9 cellular contexts compared by ENCODE assay signal in the genomic region with DNA sequence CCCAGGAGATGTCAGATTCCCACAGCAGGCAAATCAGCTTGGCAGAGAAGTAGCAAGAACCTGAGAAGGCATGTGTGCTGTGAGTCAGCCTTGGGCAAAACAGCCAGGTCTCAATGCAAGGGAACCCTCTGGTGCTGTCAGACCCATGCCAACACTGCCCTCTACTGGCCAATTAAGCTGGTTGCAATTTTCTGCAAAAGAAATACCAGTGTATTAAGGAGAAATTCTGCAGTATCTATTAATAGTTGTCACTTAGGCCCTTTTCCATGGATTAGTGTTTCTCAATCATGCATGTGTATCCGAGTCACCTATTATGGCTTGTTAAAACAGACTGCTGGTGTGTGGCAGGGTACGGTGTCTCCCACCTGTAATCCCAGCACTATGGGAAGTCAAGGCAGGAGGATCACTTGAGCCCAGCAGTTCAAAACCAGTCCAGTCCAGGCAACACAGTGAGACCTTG. TPM values are rescaled to one million over a fixed set of nuclear protein-coding genes. Genes with fewer than 3 reads are reported as not detected.
DNase-seq lines count a peak whose midpoint lies in the region; ATAC-seq, FAIRE-seq and TF ChIP-seq lines count a peak whose summit lies in the region.
"Had no signal": no experiment of that assay in that cellular context is flagged by ENCODE, and none has a peak within 500 bp of the region (broad histone marks: within the 10 kb centered on the region; RNA-seq: fewer than 3 reads in every experiment).

No MANE protein-coding gene starts in this region.

- H3K79me2 ChIP-seq in HepG2 (ENCODE audit: insufficient read depth, low read length), result peaks cover 10% of the 10 kb centered on the region

- peak; percentile 90 for TF ChIP-seq RAD21 in HepG2 (CRISPR knock-in tag; IDR thresholded peaks at IDR 0.05)

- H3K4me3 ChIP-seq in coronary artery (no peak overlapping the region), HepG2 (replicated peaks in 1 of 3; ENCODE audit: insufficient read depth in 1 of 3, low read depth in 2 of 3, low read length in 3 of 3) (no peak overlapping the region)

- no peaks in the 10 kb centered on the region for H3K27me3 ChIP-seq in HepG2 (ENCODE audit: control insufficient read depth in 1 of 2, insufficient read depth in 2 of 2, low read length in 2 of 2)

- in situ Hi-C loops in Caki2 (cut with HindIII; ENCODE audit: low pct_unique_long_range_greater_than_20kb, low sequenced_read_pairs) (no loop called here), HepG2 (cut with HindIII; ENCODE audit: extremely low pct_ligation_motif_present, low pct_unique_long_range_greater_than_20kb) (loop anchor here (10.0 kb wide), 2 partner anchors 135 to 165 kb away; no protein-coding TSS in a partner anchor)

- TF ChIP-seq EP300 in HepG2 (IDR thresholded peaks at IDR 0.05; ENCODE audit: low read depth in 2 of 2, low read length in 2 of 2), result no peak
- TF ChIP-seq EP300 in HepG2 (CRISPR knock-in tag; IDR thresholded peaks at IDR 0.05; ENCODE audit: borderline replicate concordance), result no peak

- CTCF ChIA-PET in HepG2 (lab: Yijun Ruan, JAX; ENCODE audit: low intra/inter-chr PET ratio, low total read pairs), result interaction anchor here (1.3 to 1.4 kb wide), 3 partner anchors 140 to 162 kb away, joined by 4 to 13 read pairs (median 11); no protein-coding TSS in a partner anchor

- no peak overlapping the region for H3K9ac ChIP-seq in HepG2 (ENCODE audit: insufficient read depth, low read depth, low read length)

- peaks cover 14% of the 10 kb centered on the region for H3K36me3 Mint-ChIP-seq in activated CD4-positive, alpha-beta T cell treated with anti-CD3 and anti-CD28 coated beads, Interleukin-2, amount 10 ng/mL, durations not matched to agents 24 days and 14 days (ENCODE audit: low read depth)

- no peak overlapping the region for H3K4me2 ChIP-seq in HepG2 (ENCODE audit: low read depth, low read length)

- 53% methylated on average over 2 of the region's 2 CpGs for WGBS in HepG2 (ENCODE audit: low lambda C conversion rate)

- H3K36me3 ChIP-seq in HepG2 (replicated peaks in 1 of 2; ENCODE audit: control insufficient read depth in 1 of 2, insufficient read depth in 2 of 2, low read length in 2 of 2), result peaks cover 7 to 44% of the 10 kb centered on the region in 2 experiments

- H4K20me1 ChIP-seq in HepG2 (ENCODE audit: insufficient read depth, low read length), result peaks cover 3% of the 10 kb centered on the region; the same call in 1 of the 2 replicates

- no peaks in the 10 kb centered on the region for H3K9me3 Mint-ChIP-seq in activated CD4-positive, alpha-beta T cell treated with anti-CD3 and anti-CD28 coated beads, Interleukin-2, amount 10 ng/mL, durations not matched to agents 24 days and 14 days
- H3K9me3 Mint-ChIP-seq: T-helper 1 cell treated with Interleukin-12 subunit alpha and Interleukin-12 subunit beta and Interleukin-4 antibody, amounts not matched to agents 30 μg/mL and 1 μg/mL, for 36 hours had no signal

- H3K27me3 Mint-ChIP-seq in activated CD4-positive, alpha-beta T cell treated with anti-CD3 and anti-CD28 coated beads, Interleukin-2, amount 10 ng/mL, durations not matched to agents 24 days and 14 days, result no peaks in the 10 kb centered on the region

- H3K27ac ChIP-seq in coronary artery (peak overlapping the region in 1 of 2 donors; percentile 23), HepG2 (ENCODE audit: extremely low read length, insufficient read depth, low read length) (no peak overlapping the region)

- DNase-seq in Caki2 (ENCODE audit: low read depth) (peak; percentile 54), NCI-H69 (lab: John Stamatoyannopoulos, UW) (peak; percentile 76), coronary artery (ENCODE audit: low spot score) (peak; percentile 83), HepG2 (ENCODE audit: low spot score) (peak; percentile 76)
- peak; percentile 91 for DNase-seq in activated CD4-positive, alpha-beta T cell treated with anti-CD3 and anti-CD28 coated beads, Interleukin-2, amount 10 ng/mL, durations not matched to agents 24 days and 14 days
- peak; percentile 42 to 50 for DNase-seq in stimulated activated CD4-positive, alpha-beta T cell treated with anti-CD3 and anti-CD28 coated beads, Interleukin-4, amount 100 ng/mL, for 48 hours (ENCODE audit: low read depth in 2 of 2)

- H3K4me1 ChIP-seq in HepG2 (ENCODE audit: insufficient read depth, low read length), result no peaks in the 10 kb centered on the region

- no peaks in the 10 kb centered on the region for H3K9me3 ChIP-seq in HepG2 (ENCODE audit: low read length)

- POLR2A ChIA-PET in HepG2 (lab: Yijun Ruan, JAX), result interaction anchor here (0.8 to 1.7 kb wide), 5 partner anchors 10 to 165 kb away, joined by 3 to 7 read pairs (median 3); no protein-coding TSS in a partner anchor

- H3K4me3 Mint-ChIP-seq in activated CD4-positive, alpha-beta T cell treated with anti-CD3 and anti-CD28 coated beads, Interleukin-2, amount 10 ng/mL, durations not matched to agents 24 days and 14 days, result no peak overlapping the region
- H3K4me3 Mint-ChIP-seq: T-helper 1 cell treated with Interleukin-12 subunit alpha and Interleukin-12 subunit beta and Interleukin-4 antibody, amounts not matched to agents 30 μg/mL and 1 μg/mL, for 36 hours had no signal

- no peak overlapping the region for H3K27ac Mint-ChIP-seq in activated CD4-positive, alpha-beta T cell treated with anti-CD3 and anti-CD28 coated beads, Interleukin-2, amount 10 ng/mL, durations not matched to agents 24 days and 14 days

- intact Hi-C loops in activated CD4-positive, alpha-beta T cell treated with anti-CD3 and anti-CD28 coated beads, Interleukin-2, amount 10 ng/mL, durations not matched to agents 24 days and 14 days (cut with micrococcal nuclease), result loop anchor here (1.0 to 10.0 kb wide), 5 partner anchors 95 to 468 kb away; no protein-coding TSS in a partner anchor
- intact Hi-C loops in HepG2 (cut with micrococcal nuclease; ENCODE audit: unreplicated experiment), result loop anchor here (1.0 to 2.0 kb wide), 3 partner anchors 139 to 161 kb away; no protein-coding TSS in a partner anchor

- BruUV-seq in HepG2 (replicated peaks; lab: Mats Ljungman, UMichigan), result no TSS peak

- no peak for TF ChIP-seq POLR2A in HepG2 (IDR thresholded peaks at IDR 0.05; ENCODE audit: insufficient read depth in 1 of 2, low read depth in 2 of 2, low read length in 2 of 2)

- TF ChIP-seq CTCF in coronary artery (IDR thresholded peaks at IDR 0.05), result peak; percentile 90
- peak; percentile 91 for TF ChIP-seq CTCF in HepG2 (CRISPR knock-in tag; IDR thresholded peaks at IDR 0.05)

- peaks cover 5% of the 10 kb centered on the region for H3K4me1 Mint-ChIP-seq in activated CD4-positive, alpha-beta T cell treated with anti-CD3 and anti-CD28 coated beads, Interleukin-2, amount 10 ng/mL, durations not matched to agents 24 days and 14 days

- FAIRE-seq in HepG2 (lab: Jason Lieb, UNC), result peak; percentile 95

- H2AFZ ChIP-seq in HepG2 (ENCODE audit: low read length), result no peak overlapping the region

- ATAC-seq in HG02798 (IDR thresholded peaks at IDR 0.05; ENCODE audit: poor library complexity, unreplicated experiment) (peak; percentile 72), HepG2 (peak; percentile 93), HG03135 (IDR thresholded peaks at IDR 0.05; ENCODE audit: unreplicated experiment) (no peak)

TF ChIP-seq in HepG2, 621 proteins besides CTCF, POLR2A, EP300 and RAD21 (continues in another document):
- TF ChIP-seq PHF20 (CRISPR knock-in tag; IDR thresholded peaks at IDR 0.05) (no peak), MTF2 (CRISPR knock-in tag; IDR thresholded peaks at IDR 0.05; ENCODE audit: borderline replicate concordance) (no peak), HMG20A (CRISPR knock-in tag; IDR thresholded peaks at IDR 0.05; ENCODE audit: borderline replicate concordance) (no peak), NFRKB (IDR thresholded peaks at IDR 0.05) (no peak)

RNA-seq across cellular contexts. Expression of a gene that starts 26.2 kb away (rescaled TPM):
- total RNA-seq in Caki2 (2014; rRNA removed; shearing (Covaris generic); ENCODE audit: low replicate concordance), result 27.6 and 29.1 TPM in 2 replicates
- 130 and 138 TPM in 2 replicates for total RNA-seq in activated CD4-positive, alpha-beta T cell treated with anti-CD3 and anti-CD28 coated beads, Interleukin-2, amount 10 ng/mL, durations not matched to agents 24 days and 14 days
- total RNA-seq in HepG2 (2016; rRNA removed; fragmentation: Illumina TruSeq; extraction: Trizol), result 33.1 and 63.3 TPM in 2 replicates
- total RNA-seq in HepG2 (2016; cell fraction: cytosol; rRNA removed; fragmentation: Illumina TruSeq; extraction: Trizol; ENCODE audit: low read depth), result 4.3 and 4.8 TPM in 2 replicates
- 31.4 and 53.9 TPM in 2 replicates for total RNA-seq in HepG2 (2016; cell fraction: insoluble cytoplasmic fraction; rRNA removed; fragmentation: Illumina TruSeq; extraction: Trizol)
- 15.0 and 16.5 TPM in 2 replicates for total RNA-seq in HepG2 (2016; cell fraction: membrane; rRNA removed; fragmentation: Illumina TruSeq; extraction: Trizol)
- 36.7 and 41.9 TPM in 2 replicates for total RNA-seq in HepG2 (2016; cell fraction: nucleus; rRNA removed; fragmentation: Illumina TruSeq; extraction: Trizol)
- 38.7 and 46.0 TPM in 2 replicates for polyA plus RNA-seq in HepG2 (2011; rRNA removed)
- polyA plus RNA-seq in HepG2 (2011; cell fraction: cytosol; rRNA removed), result 21.5 and 23.3 TPM in 2 replicates
- polyA plus RNA-seq in HepG2 (2011; cell fraction: nucleus; rRNA removed), result 108 and 122 TPM in 2 replicates
- 61.7 and 78.2 TPM in 2 replicates for polyA plus RNA-seq in HepG2 (2012)
- polyA plus RNA-seq in HepG2 (2016; cell fraction: cytosol; fragmentation: Illumina TruSeq; extraction: Trizol; ENCODE audit: low read depth), result 2.7 and 3.3 TPM in 2 replicates
- 52.8 and 70.0 TPM in 2 replicates for polyA plus RNA-seq in HepG2 (2016; cell fraction: insoluble cytoplasmic fraction; fragmentation: Illumina TruSeq; extraction: Trizol; ENCODE audit: low read depth)
- 8.8 and 10.2 TPM in 2 replicates for polyA plus RNA-seq in HepG2 (2016; cell fraction: membrane; fragmentation: Illumina TruSeq; extraction: Trizol; ENCODE audit: low read depth)
- 57.0 and 67.2 TPM in 2 replicates for polyA plus RNA-seq in HepG2 (2016; cell fraction: nucleus; fragmentation: Illumina TruSeq; extraction: Trizol; ENCODE audit: insufficient read depth, low read depth)
- 46.4 and 52.1 TPM in 2 replicates for polyA minus RNA-seq in HepG2 (2011; rRNA and poly(A)+ RNA removed; ENCODE audit: low replicate concordance)
- 45.9 and 59.9 TPM in 2 replicates for polyA minus RNA-seq in HepG2 (2011; cell fraction: cytosol; rRNA and poly(A)+ RNA removed)
- 54.7 and 70.5 TPM in 2 replicates for polyA minus RNA-seq in HepG2 (2011; cell fraction: nucleus; rRNA and poly(A)+ RNA removed)
